23 cellular contexts compared by ENCODE assay signal in genomic region chr5:167128581-167128980, GRCh38.
"Had no signal": no experiment of that assay in that cellular context is flagged by ENCODE, and none has a peak within 500 bp of the region (broad histone marks: within the 10 kb centered on the region; RNA-seq: fewer than 3 reads in every experiment).

No MANE protein-coding gene starts in this region.

- H3K36me3 ChIP-seq: esophagus squamous epithelium, ovary, right lobe of liver, thoracic aorta, tibial nerve, upper lobe of left lung had no signal

- FAIRE-seq: endometrium, frontal cortex, keratinocyte, small intestine, urothelium cell line had no signal

- H3K27me3 ChIP-seq: esophagus squamous epithelium, ovary, right lobe of liver, tibial nerve, upper lobe of left lung had no signal

- H3K9me3 ChIP-seq: esophagus squamous epithelium, ovary, right lobe of liver, thoracic aorta, tibial nerve, upper lobe of left lung had no signal

- H3K4me3 ChIP-seq: esophagus squamous epithelium, lung, ovary, right lobe of liver, thoracic aorta, tibial nerve, upper lobe of left lung had no signal

- H3K27ac ChIP-seq: esophagus squamous epithelium, ovary, right lobe of liver, thoracic aorta, tibial nerve, upper lobe of left lung had no signal

- ATAC-seq: effector memory CD8-positive, alpha-beta T cell; left lobe of liver; natural killer cell; right lobe of liver; stimulated activated naive B cell treated with anti-CD40 and anti-IgM and Interleukin-4, amounts not matched to agents 10 μg/mL and 1 μg/mL and 100 μg/mL, for 72 hours had no signal

- DNase-seq: cortex of kidney; effector memory CD8-positive, alpha-beta T cell; erythroblast; esophagus squamous epithelium; natural killer cell; nucleus accumbens; ovary; posterior cingulate gyrus; retina; right lobe of liver; small intestine; stimulated activated CD4-positive, alpha-beta T cell treated with anti-CD3 and anti-CD28 coated beads, Interleukin-15, amount 100 ng/mL, for 24 hours; stimulated activated CD4-positive, alpha-beta T cell treated with anti-CD3 and anti-CD28 coated beads, Interleukin-2, amount 100 ng/mL, for 48 hours; stimulated activated naive B cell treated with anti-CD40 and anti-IgM and Interleukin-4, amounts not matched to agents 10 μg/mL and 1 μg/mL and 100 μg/mL, for 72 hours; upper lobe of left lung had no signal

- H3K4me1 ChIP-seq: esophagus squamous epithelium, right lobe of liver, tibial nerve, upper lobe of left lung had no signal
